1 cellular context compared by ENCODE assay signal in the genomic region with DNA sequence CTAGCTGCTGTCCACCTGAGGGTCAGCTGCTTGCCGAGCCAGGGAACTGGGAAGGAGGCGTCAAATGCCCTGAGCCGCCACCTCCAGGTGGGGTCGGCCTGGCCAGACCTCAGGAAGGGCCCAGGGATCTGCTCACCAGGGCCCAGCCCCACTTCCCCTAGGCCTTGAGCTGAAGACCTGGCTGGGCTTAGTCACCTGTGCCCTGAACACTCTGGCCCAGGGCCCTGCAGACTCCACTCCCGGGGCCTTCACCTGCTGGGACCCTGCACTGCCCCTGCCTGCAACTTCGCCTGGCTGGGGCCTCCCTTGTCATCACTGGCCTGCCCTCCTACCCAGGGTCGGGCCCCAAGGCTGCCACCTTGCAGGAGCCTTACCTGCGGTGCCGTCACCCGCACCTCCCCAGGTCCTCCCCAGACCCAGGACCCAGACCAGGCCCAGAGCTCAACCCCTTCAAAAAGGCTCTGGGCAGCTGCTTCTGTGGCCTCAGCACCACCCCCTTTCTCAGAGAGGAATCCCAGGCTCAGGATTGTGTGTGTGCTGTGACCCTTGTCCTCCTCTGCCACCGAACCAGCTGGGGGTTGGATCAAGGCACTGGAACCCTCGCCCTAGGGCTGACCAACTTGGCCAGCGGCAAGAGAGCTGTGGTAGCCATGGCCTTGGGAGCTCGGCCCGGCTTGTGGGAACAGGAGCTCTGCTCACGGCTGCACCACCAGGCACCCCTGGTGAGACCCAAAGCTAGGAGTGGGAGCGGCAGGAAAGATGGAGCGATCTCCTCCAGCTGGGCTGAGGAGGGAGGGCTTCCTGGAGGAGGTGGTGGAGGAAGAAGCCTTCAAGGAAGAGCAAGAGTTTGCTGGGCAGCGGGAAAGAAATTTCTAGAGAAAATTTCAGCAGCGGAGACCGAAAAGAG.
A peak's percentile ranks its signal among the peaks of the same experiment; 100 is the strongest.
TF ChIP-seq lines count a peak whose summit lies in the region.

No MANE protein-coding gene starts in this region.

TF ChIP-seq in HEK293, 187 proteins besides CTCF, POLR2A, EP300 and RAD21 (continued from another document):
- peak; percentile 52; the same call in 1 of the 2 replicates for TF ChIP-seq ZNF335 (tag by site-specific recombination; conservative IDR thresholded peaks at IDR 0.05)
- TF ChIP-seq ZBTB20 (tag by site-specific recombination; IDR thresholded peaks at IDR 0.05), result peak; percentile 22; the same call in 1 of the 2 replicates
- TF ChIP-seq RBAK (tag by site-specific recombination; IDR thresholded peaks at IDR 0.05), result no peak
- TF ChIP-seq ZNF610 (tag by site-specific recombination; IDR thresholded peaks at IDR 0.05; ENCODE audit: borderline replicate concordance), result no peak
- peak; percentile 74 for TF ChIP-seq ZNF10 (tag by site-specific recombination; IDR thresholded peaks at IDR 0.05)
- TF ChIP-seq ZNF549 (tag by site-specific recombination; IDR thresholded peaks at IDR 0.05), result no peak
- no peak for TF ChIP-seq ZNF114 (tag by site-specific recombination; IDR thresholded peaks at IDR 0.05)
- TF ChIP-seq, protein P1, sequence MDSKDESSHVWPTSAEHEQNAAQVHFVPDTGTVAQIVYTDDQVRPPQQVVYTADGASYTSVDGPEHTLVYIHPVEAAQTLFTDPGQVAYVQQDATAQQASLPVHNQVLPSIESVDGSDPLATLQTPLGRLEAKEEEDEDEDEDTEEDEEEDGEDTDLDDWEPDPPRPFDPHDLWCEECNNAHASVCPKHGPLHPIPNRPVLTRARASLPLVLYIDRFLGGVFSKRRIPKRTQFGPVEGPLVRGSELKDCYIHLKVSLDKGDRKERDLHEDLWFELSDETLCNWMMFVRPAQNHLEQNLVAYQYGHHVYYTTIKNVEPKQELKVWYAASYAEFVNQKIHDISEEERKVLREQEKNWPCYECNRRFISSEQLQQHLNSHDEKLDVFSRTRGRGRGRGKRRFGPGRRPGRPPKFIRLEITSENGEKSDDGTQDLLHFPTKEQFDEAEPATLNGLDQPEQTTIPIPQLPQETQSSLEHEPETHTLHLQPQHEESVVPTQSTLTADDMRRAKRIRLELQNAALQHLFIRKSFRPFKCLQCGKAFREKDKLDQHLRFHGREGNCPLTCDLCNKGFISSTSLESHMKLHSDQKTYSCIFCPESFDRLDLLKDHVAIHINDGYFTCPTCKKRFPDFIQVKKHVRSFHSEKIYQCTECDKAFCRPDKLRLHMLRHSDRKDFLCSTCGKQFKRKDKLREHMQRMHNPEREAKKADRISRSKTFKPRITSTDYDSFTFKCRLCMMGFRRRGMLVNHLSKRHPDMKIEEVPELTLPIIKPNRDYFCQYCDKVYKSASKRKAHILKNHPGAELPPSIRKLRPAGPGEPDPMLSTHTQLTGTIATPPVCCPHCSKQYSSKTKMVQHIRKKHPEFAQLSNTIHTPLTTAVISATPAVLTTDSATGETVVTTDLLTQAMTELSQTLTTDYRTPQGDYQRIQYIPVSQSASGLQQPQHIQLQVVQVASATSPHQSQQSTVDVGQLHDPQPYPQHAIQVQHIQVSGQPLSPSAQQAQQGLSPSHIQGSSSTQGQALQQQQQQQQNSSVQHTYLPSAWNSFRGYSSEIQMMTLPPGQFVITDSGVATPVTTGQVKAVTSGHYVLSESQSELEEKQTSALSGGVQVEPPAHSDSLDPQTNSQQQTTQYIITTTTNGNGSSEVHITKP (tag by site-specific recombination; IDR thresholded peaks at IDR 0.05), result no peak
- TF ChIP-seq ZNF600 (tag by site-specific recombination; IDR thresholded peaks at IDR 0.05), result no peak
- no peak for TF ChIP-seq ZSCAN16 (tag by site-specific recombination; IDR thresholded peaks at IDR 0.05)
- TF ChIP-seq, protein P2, sequence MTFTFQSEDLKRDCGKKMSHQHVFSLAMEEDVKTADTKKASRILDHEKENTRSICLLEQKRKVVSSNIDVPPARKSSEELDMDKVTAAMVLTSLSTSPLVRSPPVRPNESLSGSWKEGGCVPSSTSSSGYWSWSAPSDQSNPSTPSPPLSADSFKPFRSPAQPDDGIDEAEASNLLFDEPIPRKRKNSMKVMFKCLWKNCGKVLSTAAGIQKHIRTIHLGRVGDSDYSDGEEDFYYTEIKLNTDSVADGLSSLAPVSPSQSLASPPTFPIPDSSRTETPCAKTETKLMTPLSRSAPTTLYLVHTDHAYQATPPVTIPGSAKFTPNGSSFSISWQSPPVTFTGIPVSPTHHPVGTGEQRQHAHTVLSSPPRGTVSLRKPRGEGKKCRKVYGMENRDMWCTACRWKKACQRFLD (tag by site-specific recombination; IDR thresholded peaks at IDR 0.05), result no peak
